ENCODE assay signal across 23 cellular contexts in the genomic region with DNA sequence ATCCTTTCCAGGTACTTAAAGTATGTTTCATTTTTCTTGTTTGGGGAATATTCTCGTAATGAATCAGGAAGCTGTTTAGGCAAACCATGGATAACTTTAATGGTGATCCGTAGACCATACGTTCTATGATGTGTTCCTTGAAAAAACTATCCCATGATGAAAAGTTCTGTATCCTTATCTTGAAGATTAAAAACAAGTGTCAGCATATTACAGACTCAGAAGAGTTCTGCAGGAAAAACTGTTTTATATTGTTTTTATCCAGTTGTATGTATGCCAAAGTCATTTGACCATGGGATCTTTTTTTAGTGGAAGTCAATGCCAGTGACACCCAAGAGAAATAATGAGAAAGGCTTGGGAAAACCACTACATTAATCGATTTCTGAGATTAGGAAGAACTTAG.
"Had no signal": no experiment of that assay in that cellular context is flagged by ENCODE, and none has a peak within 500 bp of the region (broad histone marks: within the 10 kb centered on the region; RNA-seq: fewer than 3 reads in every experiment).

No MANE protein-coding gene starts in this region.

- H3K27ac ChIP-seq: esophagus squamous epithelium, lower lobe of right lung, prostate gland, vagina had no signal

- H3K4me3 ChIP-seq: esophagus squamous epithelium, heart right ventricle, lower lobe of right lung, prostate gland, thyroid gland, vagina had no signal

- H3K27me3 ChIP-seq: esophagus squamous epithelium, heart right ventricle, thyroid gland, vagina had no signal

- H3K9me3 ChIP-seq: esophagus squamous epithelium, heart right ventricle, lower lobe of right lung, prostate gland, thyroid gland, vagina had no signal

- ATAC-seq: left cardiac atrium; left ventricle myocardium superior; lower lobe of right lung; naive thymus-derived CD8-positive, alpha-beta T cell; right cardiac atrium; stimulated activated naive B cell treated with anti-CD40 and anti-IgM and Interleukin-4, amounts not matched to agents 10 μg/mL and 1 μg/mL and 100 μg/mL, for 72 hours had no signal

- FAIRE-seq: colon, islet of Langerhans, small intestine had no signal

- H3K4me1 ChIP-seq: prostate gland had no signal

- DNase-seq: effector CD8-positive, alpha-beta T cell; endodermal cell; esophagus squamous epithelium; foreskin melanocyte; glutamatergic neuron; heart right ventricle; hippocampal formation; left cardiac atrium; left ventricle myocardium superior; lower lobe of right lung; naive thymus-derived CD8-positive, alpha-beta T cell; nephron progenitor cell; nucleus accumbens; right cardiac atrium; small intestine; stimulated activated CD4-positive, alpha-beta T cell treated with anti-CD3 and anti-CD28 coated beads, Interleukin-15, amount 100 ng/mL, for 24 hours; stimulated activated CD4-positive, alpha-beta T cell treated with anti-CD3 and anti-CD28 coated beads, Interleukin-2, amount 100 ng/mL, for 48 hours; stimulated activated naive B cell treated with anti-CD40 and anti-IgM and Interleukin-4, amounts not matched to agents 10 μg/mL and 1 μg/mL and 100 μg/mL, for 72 hours; thyroid gland had no signal

- H3K36me3 ChIP-seq: prostate gland, vagina had no signal
